Comparison of ENCODE assay signal across 8 cellular contexts in the genomic region with DNA sequence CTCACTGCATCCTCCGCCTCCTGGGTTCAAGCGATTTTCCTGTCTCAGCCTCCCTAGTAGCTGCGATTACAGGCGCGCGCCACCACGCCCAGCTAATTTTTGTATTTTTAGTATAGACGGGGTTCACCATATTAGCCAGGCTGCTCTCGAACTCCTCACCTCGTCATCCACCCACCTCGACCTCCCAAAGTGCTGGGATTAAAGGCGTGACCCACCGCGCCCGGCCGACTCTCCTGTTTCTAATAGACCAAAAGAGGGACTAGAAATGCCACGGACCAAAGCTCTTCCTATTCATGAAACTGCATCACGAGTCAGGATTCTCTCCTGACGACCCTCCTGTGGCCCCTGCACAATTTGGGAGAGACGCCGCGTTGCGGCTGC. TPM values are rescaled to one million over a fixed set of nuclear protein-coding genes. Genes with fewer than 3 reads are reported as not detected.
DNase-seq lines count a peak whose midpoint lies in the region; ATAC-seq and TF ChIP-seq lines count a peak whose summit lies in the region.

No MANE protein-coding gene starts in this region.

- no peaks in the 10 kb centered on the region for H3K27me3 Mint-ChIP-seq in endodermal cell (ENCODE audit: insufficient read depth)

- H3K36me3 Mint-ChIP-seq in endodermal cell (ENCODE audit: low read depth), result peaks cover 58% of the 10 kb centered on the region

- peak overlapping the region; percentile 100 for H3K27ac Mint-ChIP-seq in endodermal cell

- H3K27me3 ChIP-seq in NT2/D1 (ENCODE audit: insufficient read depth, insufficient read length), result no peaks in the 10 kb centered on the region
- H3K27me3 ChIP-seq in endodermal cell (ENCODE audit: control insufficient read depth, insufficient read depth, low read length, poor library complexity, severe bottlenecking), result no peaks in the 10 kb centered on the region

- peak overlapping the region; percentile 88 for H3K4me3 Mint-ChIP-seq in endodermal cell

- H3K36me3 ChIP-seq in NT2/D1 (ENCODE audit: insufficient read depth, insufficient read length, low read length), result peaks cover 29% of the 10 kb centered on the region
- H3K36me3 ChIP-seq in endodermal cell (ENCODE audit: control insufficient read depth, insufficient read depth, low read length), result peaks cover 48% of the 10 kb centered on the region

- H3K27ac ChIP-seq in endodermal cell (ENCODE audit: low read depth, low read length), result peak overlapping the region; percentile 99

- peaks cover 14% of the 10 kb centered on the region for H3K4me1 Mint-ChIP-seq in endodermal cell

- H3K9me3 ChIP-seq in NT2/D1 (ENCODE audit: insufficient read depth, low read length) (no peaks in the 10 kb centered on the region), endodermal cell (ENCODE audit: control insufficient read depth, low read length) (peaks cover 26% of the 10 kb centered on the region)

- H3K9ac ChIP-seq in NT2/D1 (ENCODE audit: insufficient read length, low read depth) (peak overlapping the region; percentile 99), endodermal cell (ENCODE audit: extremely low read depth, low read length, poor library complexity, severe bottlenecking) (peak overlapping the region; percentile 97)

- H3K4me1 ChIP-seq in NT2/D1 (ENCODE audit: insufficient read depth, insufficient read length) (no peaks in the 10 kb centered on the region), endodermal cell (ENCODE audit: control insufficient read depth, insufficient read depth, low read length) (no peaks in the 10 kb centered on the region)

- ATAC-seq in omental fat pad (ENCODE audit: low FRiP score) (peak; percentile 17), GM18909 (IDR thresholded peaks at IDR 0.05; ENCODE audit: poor library complexity, unreplicated experiment) (no peak)

- H3K9me3 Mint-ChIP-seq in endodermal cell, result peaks cover 29% of the 10 kb centered on the region

- H3K4me3 ChIP-seq in NT2/D1 (ENCODE audit: insufficient read length, low read depth) (peak overlapping the region; percentile 83), endodermal cell (ENCODE audit: low read length) (peak overlapping the region; percentile 95)

- WGBS in endodermal cell (ENCODE audit: insufficient coverage in 1 of 2, insufficient read length in 1 of 2), 2 experiments, result 7 to 13% methylated on average over 14 to 23 of the region's 23 CpGs

- DNase-seq in DMS114 treated with DMSO at 0.1 percent for 48 hours (lab: John Stamatoyannopoulos, UW; ENCODE audit: unreplicated experiment), result peak; percentile 80
- DNase-seq in NT2/D1 (ENCODE audit: low read depth, low spot score), result no peak
- no peak for DNase-seq in endodermal cell
- no peak for DNase-seq in omental fat pad (ENCODE audit: low spot score)
- no peak for DNase-seq in NCI-H226
- no peak for DNase-seq in 8988T
- DNase-seq in GOT3 (lab: John Stamatoyannopoulos, UW), result no peak

- TF ChIP-seq CTCF in endodermal cell (conservative IDR thresholded peaks at IDR 0.05) (no peak), omental fat pad (IDR thresholded peaks at IDR 0.05) (no peak)

RNA-seq across cellular contexts. Expression of gene ZNF43, which starts 0.6 kb away (rescaled TPM):
- 10 to 100 TPM; 60.6 to 72.7 TPM for total RNA-seq in endodermal cell
- 35.1 TPM for polyA plus RNA-seq in endodermal cell (2013, experiment 1 of 2)
- polyA plus RNA-seq in endodermal cell (2013, experiment 2 of 2), result 32.7 TPM
- total RNA-seq in omental fat pad, result 10 to 100 TPM in 1 of 4 donors, 1 to 10 TPM in 3; 6.2 to 25.7 (median 8.2) TPM
